8 cellular contexts compared by ENCODE assay signal in the genomic region with DNA sequence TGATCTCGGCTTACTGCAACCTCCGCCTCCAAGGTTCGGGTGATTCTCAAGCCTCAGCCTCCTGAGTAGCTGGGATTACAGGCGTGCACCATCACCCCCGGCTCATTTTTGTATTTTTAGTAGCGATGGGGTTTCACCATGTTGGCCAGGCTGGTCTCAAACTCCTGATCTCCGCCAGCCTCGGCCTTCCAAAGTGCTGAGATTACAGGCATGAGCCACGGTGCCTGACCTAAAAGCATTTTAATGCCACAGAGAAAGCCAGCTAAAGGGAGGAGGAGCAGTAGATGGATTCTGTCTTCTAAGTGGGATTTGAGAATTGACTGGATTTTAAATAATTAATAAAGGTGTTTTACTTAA. TPM values are rescaled to one million over a fixed set of nuclear protein-coding genes. Genes with fewer than 3 reads are reported as not detected.
DNase-seq lines count a peak whose midpoint lies in the region; ATAC-seq, FAIRE-seq and TF ChIP-seq lines count a peak whose summit lies in the region.
"Not testable (repeated sequence)": the region's sequence is repeated elsewhere in the genome, so short reads cannot be mapped to it uniquely, and the experiment has no call there.

No MANE protein-coding gene starts in this region.

- CTCF ChIA-PET in HepG2 (lab: Yijun Ruan, JAX; ENCODE audit: low intra/inter-chr PET ratio, low total read pairs), result not testable (repeated sequence)

- not testable (repeated sequence) for H2AK5ac ChIP-seq in H9 (ENCODE audit: insufficient read length, low read length)

- not testable (repeated sequence) for H2BK15ac ChIP-seq in H9 (ENCODE audit: low read depth, low read length)

- H3K4me1 Mint-ChIP-seq in CD14-positive monocyte, result peaks cover 16% of the 10 kb centered on the region
- H3K4me1 Mint-ChIP-seq in H9, result peaks cover 10 to 12% of the 10 kb centered on the region in 2 experiments
- H3K4me1 Mint-ChIP-seq in activated T-cell treated with anti-CD3 and anti-CD28 coated beads, Interleukin-2, amount 50 U/mL, for 24 hours (ENCODE audit: low read depth), result peaks cover 65% of the 10 kb centered on the region
- H3K4me1 Mint-ChIP-seq in chondrocyte (ENCODE audit: low read depth), result peaks cover 24% of the 10 kb centered on the region
- H3K4me1 Mint-ChIP-seq in naive thymus-derived CD8-positive, alpha-beta T cell, result peaks cover 24 to 69% (median 58%) of the 10 kb centered on the region in 4 donors
- H3K4me1 Mint-ChIP-seq in stimulated activated naive CD8-positive, alpha-beta T cell treated with anti-CD3 and anti-CD28 coated beads, Interleukin-15, Interleukin-2, amounts not matched to agents 100 ng/mL and 50 ng/mL, for 24 hours (ENCODE audit: low read depth), result peaks cover 64% of the 10 kb centered on the region

- H4K91ac ChIP-seq in H9 (ENCODE audit: insufficient read length, low read depth, low read length), result not testable (repeated sequence)

- not testable (repeated sequence) for H4K20me1 ChIP-seq in H9 (ENCODE audit: control insufficient read depth, insufficient read depth, insufficient read length)
- peaks cover 67% of the 10 kb centered on the region for H4K20me1 ChIP-seq in HepG2 (ENCODE audit: insufficient read depth, low read length)

- H3K79me1 ChIP-seq in H9 (ENCODE audit: insufficient read depth, low read depth, low read length, poor library complexity, severe bottlenecking), result not testable (repeated sequence)

- H3K56ac ChIP-seq in H9 (ENCODE audit: insufficient read length, low read depth, low read length), result not testable (repeated sequence)

- TF ChIP-seq POLR2A in HepG2 (IDR thresholded peaks at IDR 0.05; ENCODE audit: insufficient read depth in 1 of 2, low read depth in 2 of 2, low read length in 2 of 2), result not testable (repeated sequence)

- H2BK120ac ChIP-seq in H9 (ENCODE audit: low read depth, low read length, poor library complexity, severe bottlenecking), result not testable (repeated sequence)

- H3K36me3 ChIP-seq in HepG2 (replicated peaks in 1 of 2; ENCODE audit: control insufficient read depth in 1 of 2, insufficient read depth in 2 of 2, low read length in 2 of 2) (peaks cover 0 to 25% of the 10 kb centered on the region in 2 experiments; a peak in 4 of 5 replicates), psoas muscle (ENCODE audit: insufficient read depth in 1 of 2, low read depth in 1 of 2) (peaks cover 0 to 12% of the 10 kb centered on the region in 2 donors)

- BruUV-seq in HepG2 (replicated peaks; lab: Mats Ljungman, UMichigan), result not testable (repeated sequence)

- H4K8ac ChIP-seq in H9 (replicated peaks; ENCODE audit: insufficient read length, low read depth, low read length), result not testable (repeated sequence)

- H3K79me2 ChIP-seq in H9 (ENCODE audit: insufficient read depth, low read length) (peaks cover 67% of the 10 kb centered on the region), HepG2 (ENCODE audit: insufficient read depth, low read length) (peaks cover 84% of the 10 kb centered on the region)

- not testable (repeated sequence) for H2BK12ac ChIP-seq in H9 (ENCODE audit: insufficient read length, low read depth, low read length)

- in situ Hi-C loops in HepG2 (cut with HindIII; ENCODE audit: extremely low pct_ligation_motif_present, low pct_unique_long_range_greater_than_20kb), result not testable (repeated sequence)

- H3K9me3 ChIP-seq in H9 (ENCODE audit: control insufficient read depth, low read depth, low read length); HepG2 (ENCODE audit: low read length); psoas muscle: not testable (repeated sequence)

- TF ChIP-seq EP300 in HepG2 (IDR thresholded peaks at IDR 0.05; ENCODE audit: low read depth in 2 of 2, low read length in 2 of 2); HepG2 (CRISPR knock-in tag; IDR thresholded peaks at IDR 0.05; ENCODE audit: borderline replicate concordance): not testable (repeated sequence)

- TF ChIP-seq CTCF in CD14-positive monocyte (IDR thresholded peaks at IDR 0.05); H9 (conservative IDR thresholded peaks at IDR 0.05); chondrocyte (IDR thresholded peaks at IDR 0.05); HepG2 (CRISPR knock-in tag; IDR thresholded peaks at IDR 0.05); psoas muscle (IDR thresholded peaks at IDR 0.05): not testable (repeated sequence)

- not testable (repeated sequence) for H3K27ac ChIP-seq in H9 (ENCODE audit: insufficient read length, low read depth, low read length)
- H3K27ac ChIP-seq in HepG2 (ENCODE audit: extremely low read length, insufficient read depth, low read length) (peak overlapping the region; percentile 75), psoas muscle (peak overlapping the region; percentile 51)

- not testable (repeated sequence) for H3K27me3 ChIP-seq in H9 (ENCODE audit: insufficient read depth, low read length); HepG2 (ENCODE audit: control insufficient read depth in 1 of 2, insufficient read depth in 2 of 2, low read length in 2 of 2); psoas muscle (ENCODE audit: insufficient read depth in 3 of 3, low read length in 2 of 3)

- not testable (repeated sequence) for H3K4me3 ChIP-seq in HepG2 (replicated peaks in 1 of 3; ENCODE audit: insufficient read depth in 1 of 3, low read depth in 2 of 3, low read length in 3 of 3); psoas muscle

- FAIRE-seq in HepG2 (lab: Jason Lieb, UNC), result not testable (repeated sequence)

- POLR2A ChIA-PET in HepG2 (lab: Yijun Ruan, JAX), result interaction anchor here (0.7 kb wide), 1 partner anchor 157 kb away, joined by 3 read pairs; no protein-coding TSS in a partner anchor
- POLR2A ChIA-PET in naive thymus-derived CD8-positive, alpha-beta T cell (lab: Charles Lee), result not testable (repeated sequence)

- H3K4me1 ChIP-seq in H9 (ENCODE audit: insufficient read depth, low read length), result not testable (repeated sequence)
- H3K4me1 ChIP-seq in HepG2 (ENCODE audit: insufficient read depth, low read length) (peaks cover 62% of the 10 kb centered on the region), psoas muscle (peaks cover 45% of the 10 kb centered on the region)

- not testable (repeated sequence) for H3K14ac ChIP-seq in H9 (ENCODE audit: insufficient read depth, low read length)

- not testable (repeated sequence) for H2BK20ac ChIP-seq in H9 (ENCODE audit: low read depth, low read length, poor library complexity, severe bottlenecking)

- not testable (repeated sequence) for DNase-seq in CD14-positive monocyte (ENCODE audit: low spot score); H9; activated T-cell treated with anti-CD3 and anti-CD28 coated beads, Interleukin-2, amount 50 U/mL, for 24 hours; chondrocyte (ENCODE audit: low spot score); HepG2 (ENCODE audit: low spot score); naive thymus-derived CD8-positive, alpha-beta T cell
- peak in 1 of 2 donors; percentile 54 for DNase-seq in psoas muscle

- H3K9ac ChIP-seq in H9 (ENCODE audit: extremely low read depth, insufficient read length, low read length), result not testable (repeated sequence)
- peak overlapping the region; percentile 19; the same call in 1 of the 2 replicates for H3K9ac ChIP-seq in HepG2 (ENCODE audit: insufficient read depth, low read depth, low read length)

- H3K23ac ChIP-seq in H9 (ENCODE audit: insufficient read length, low read depth, low read length), result not testable (repeated sequence)

- H2BK5ac ChIP-seq in H9 (ENCODE audit: insufficient read length, low read length), result not testable (repeated sequence)

- not testable (repeated sequence) for H3K9me3 Mint-ChIP-seq in CD14-positive monocyte; H9; activated T-cell treated with anti-CD3 and anti-CD28 coated beads, Interleukin-2, amount 50 U/mL, for 24 hours; chondrocyte (ENCODE audit: low read depth); naive thymus-derived CD8-positive, alpha-beta T cell; stimulated activated naive CD8-positive, alpha-beta T cell treated with anti-CD3 and anti-CD28 coated beads, Interleukin-15, Interleukin-2, amounts not matched to agents 100 ng/mL and 50 ng/mL, for 24 hours

- H4K5ac ChIP-seq in H9 (ENCODE audit: insufficient read length, low read depth, low read length), result not testable (repeated sequence)

- H3K4ac ChIP-seq in H9 (ENCODE audit: low read depth, low read length), result not testable (repeated sequence)

- H3K4me3 Mint-ChIP-seq in CD14-positive monocyte; H9; activated T-cell treated with anti-CD3 and anti-CD28 coated beads, Interleukin-2, amount 50 U/mL, for 24 hours; chondrocyte (ENCODE audit: unreplicated experiment); stimulated activated naive CD8-positive, alpha-beta T cell treated with anti-CD3 and anti-CD28 coated beads, Interleukin-15, Interleukin-2, amounts not matched to agents 100 ng/mL and 50 ng/mL, for 24 hours: not testable (repeated sequence)
- H3K4me3 Mint-ChIP-seq in naive thymus-derived CD8-positive, alpha-beta T cell, result peak overlapping the region in 1 of 10 donors; percentile 71

- H3K4me2 ChIP-seq in H9 (ENCODE audit: insufficient read depth, insufficient read length, low read length), result not testable (repeated sequence)
- 0 out of 2 replicates have a peak overlapping the region, but pooled peaks have one; percentile 36 for H3K4me2 ChIP-seq in HepG2 (ENCODE audit: low read depth, low read length)

- H3K36me3 Mint-ChIP-seq in CD14-positive monocyte (peaks cover 21 to 65% of the 10 kb centered on the region in 2 donors), H9 (ENCODE audit: insufficient read depth in 1 of 3, low read depth in 3 of 3) (peaks cover 12 to 39% (median 30%) of the 10 kb centered on the region in 3 experiments; a peak in 6 of 7 replicates)
- H3K36me3 Mint-ChIP-seq in activated T-cell treated with anti-CD3 and anti-CD28 coated beads, Interleukin-2, amount 50 U/mL, for 24 hours (ENCODE audit: low read depth), result peaks cover 46% of the 10 kb centered on the region
- H3K36me3 Mint-ChIP-seq in chondrocyte (ENCODE audit: low read depth), result not testable (repeated sequence)
- peaks cover 0 to 46% (median 0%) of the 10 kb centered on the region in 3 donors for H3K36me3 Mint-ChIP-seq in naive thymus-derived CD8-positive, alpha-beta T cell
- H3K36me3 Mint-ChIP-seq in stimulated activated naive CD8-positive, alpha-beta T cell treated with anti-CD3 and anti-CD28 coated beads, Interleukin-15, Interleukin-2, amounts not matched to agents 100 ng/mL and 50 ng/mL, for 24 hours (ENCODE audit: low read depth), result peaks cover 40% of the 10 kb centered on the region

- not testable (repeated sequence) for H3K18ac ChIP-seq in H9 (ENCODE audit: insufficient read length, low read depth, low read length)

- not testable (repeated sequence) for H2AFZ ChIP-seq in H9 (ENCODE audit: low read length); HepG2 (ENCODE audit: low read length)

- H3K23me2 ChIP-seq in H9 (ENCODE audit: insufficient read length, low read depth, low read length, poor library complexity, severe bottlenecking), result not testable (repeated sequence)

- not testable (repeated sequence) for TF ChIP-seq RAD21 in HepG2 (CRISPR knock-in tag; IDR thresholded peaks at IDR 0.05)

- H3K27ac Mint-ChIP-seq in CD14-positive monocyte (peak overlapping the region in 5 of 7 donors; percentile 47 to 75 (median 61)), H9 (peak overlapping the region in 2 of 3 experiments; percentile 23 to 66; a peak in 2 of 7 replicates), chondrocyte (ENCODE audit: unreplicated experiment) (peak overlapping the region; percentile 61)
- H3K27ac Mint-ChIP-seq in activated T-cell treated with anti-CD3 and anti-CD28 coated beads, Interleukin-2, amount 50 U/mL, for 24 hours, result peak overlapping the region; percentile 85
- peak overlapping the region in 9 of 10 donors; percentile 18 to 93 (median 65) for H3K27ac Mint-ChIP-seq in naive thymus-derived CD8-positive, alpha-beta T cell
- peak overlapping the region; percentile 49 for H3K27ac Mint-ChIP-seq in stimulated activated naive CD8-positive, alpha-beta T cell treated with anti-CD3 and anti-CD28 coated beads, Interleukin-15, Interleukin-2, amounts not matched to agents 100 ng/mL and 50 ng/mL, for 24 hours

- intact Hi-C loops in CD14-positive monocyte (cut with micrococcal nuclease); HepG2 (cut with micrococcal nuclease; ENCODE audit: unreplicated experiment); psoas muscle (cut with DNase I): not testable (repeated sequence)

- WGBS in H9 (ENCODE audit: extremely low coverage, insufficient read length, low lambda C conversion rate), result no CpG with 5 or more reads among the region's 9 CpGs
- WGBS in HepG2 (ENCODE audit: low lambda C conversion rate), result 85% methylated on average over 9 of the region's 9 CpGs
- 31 to 73% (median 32%) methylated on average over 9 of the region's 9 CpGs for WGBS in psoas muscle, 3 donors

- H3T11ph ChIP-seq in H9 (ENCODE audit: low read length), result not testable (repeated sequence)

- not testable (repeated sequence) for ATAC-seq in HepG2; naive thymus-derived CD8-positive, alpha-beta T cell
- ATAC-seq in psoas muscle, result peak; percentile 11 to 52 (median 34)

- not testable (repeated sequence) for H3K27me3 Mint-ChIP-seq in CD14-positive monocyte (ENCODE audit: low read depth in 3 of 3); H9 (ENCODE audit: low read depth); activated T-cell treated with anti-CD3 and anti-CD28 coated beads, Interleukin-2, amount 50 U/mL, for 24 hours; chondrocyte (ENCODE audit: low read depth); naive thymus-derived CD8-positive, alpha-beta T cell; stimulated activated naive CD8-positive, alpha-beta T cell treated with anti-CD3 and anti-CD28 coated beads, Interleukin-15, Interleukin-2, amounts not matched to agents 100 ng/mL and 50 ng/mL, for 24 hours

RNA-seq across cellular contexts. Expression of a gene that starts 14.6 kb away (rescaled TPM):
- polyA plus RNA-seq in CD14-positive monocyte, result 10 to 100 TPM in 1 of 2 donors, 1 to 10 TPM in 1; 5.7 to 16.8 TPM
- total RNA-seq in H9 (2021), result 132 and 136 TPM in 2 replicates
- total RNA-seq in chondrocyte, result 53.1 to 58.1 TPM (median 57.8 TPM) in 3 replicates
- total RNA-seq in HepG2 (2016; rRNA removed; fragmentation: Illumina TruSeq; extraction: Trizol), result 14.9 and 30.9 TPM in 2 replicates
- total RNA-seq in HepG2 (2016; cell fraction: cytosol; rRNA removed; fragmentation: Illumina TruSeq; extraction: Trizol; ENCODE audit: low read depth), result 22.1 and 25.3 TPM in 2 replicates
- total RNA-seq in HepG2 (2016; cell fraction: insoluble cytoplasmic fraction; rRNA removed; fragmentation: Illumina TruSeq; extraction: Trizol), result 14.4 and 25.6 TPM in 2 replicates
- total RNA-seq in HepG2 (2016; cell fraction: membrane; rRNA removed; fragmentation: Illumina TruSeq; extraction: Trizol), result 15.9 and 22.0 TPM in 2 replicates
- 38.0 and 49.0 TPM in 2 replicates for total RNA-seq in HepG2 (2016; cell fraction: nucleus; rRNA removed; fragmentation: Illumina TruSeq; extraction: Trizol)
- 13.6 and 15.3 TPM in 2 replicates for polyA plus RNA-seq in HepG2 (2011; rRNA removed)
- polyA plus RNA-seq in HepG2 (2011; cell fraction: cytosol; rRNA removed), result 5.2 and 8.5 TPM in 2 replicates
- polyA plus RNA-seq in HepG2 (2011; cell fraction: nucleus; rRNA removed), result 33.5 and 39.2 TPM in 2 replicates
- polyA plus RNA-seq in HepG2 (2012), result 29.8 and 32.4 TPM in 2 replicates
- 0.42 and 0.45 TPM in 2 replicates for polyA plus RNA-seq in HepG2 (2016; cell fraction: cytosol; fragmentation: Illumina TruSeq; extraction: Trizol; ENCODE audit: low read depth)
- polyA plus RNA-seq in HepG2 (2016; cell fraction: insoluble cytoplasmic fraction; fragmentation: Illumina TruSeq; extraction: Trizol; ENCODE audit: low read depth), result 10.3 and 16.2 TPM in 2 replicates
- 1.1 and 1.3 TPM in 2 replicates for polyA plus RNA-seq in HepG2 (2016; cell fraction: membrane; fragmentation: Illumina TruSeq; extraction: Trizol; ENCODE audit: low read depth)
- polyA plus RNA-seq in HepG2 (2016; cell fraction: nucleus; fragmentation: Illumina TruSeq; extraction: Trizol; ENCODE audit: insufficient read depth, low read depth), result 42.6 and 45.3 TPM in 2 replicates
- polyA minus RNA-seq in HepG2 (2011; rRNA and poly(A)+ RNA removed; ENCODE audit: low replicate concordance), result 49.2 and 106 TPM in 2 replicates
- polyA minus RNA-seq in HepG2 (2011; cell fraction: cytosol; rRNA and poly(A)+ RNA removed), result 35.1 and 35.6 TPM in 2 replicates
- 77.9 and 102 TPM in 2 replicates for polyA minus RNA-seq in HepG2 (2011; cell fraction: nucleus; rRNA and poly(A)+ RNA removed)
- 100 to 1,000 TPM; 106 to 116 TPM for total RNA-seq in naive thymus-derived CD8-positive, alpha-beta T cell
- polyA plus RNA-seq in naive thymus-derived CD8-positive, alpha-beta T cell, result 10 to 100 TPM in 1 of 3 donors, 1 to 10 TPM in 2; 8.3 to 20.3 (median 8.5) TPM
- total RNA-seq in psoas muscle, result 10 to 100 TPM; 31.0 to 40.7 (median 35.3) TPM
- polyA plus RNA-seq in psoas muscle, result 10 to 100 TPM in 1 of 3 donors, 1 to 10 TPM in 2; 6.2 to 20.5 (median 7.0) TPM
